In genomic region chr19:39917561-39918182, GRCh38 we compare ENCODE assay signal across 18 cellular contexts. TPM values are rescaled to one million over a fixed set of nuclear protein-coding genes. Genes with fewer than 3 reads are reported as not detected.
A peak's percentile ranks its signal among the peaks of the same experiment; 100 is the strongest.
DNase-seq lines count a peak whose midpoint lies in the region; ATAC-seq and TF ChIP-seq lines count a peak whose summit lies in the region.
"Had no signal": no experiment of that assay in that cellular context is flagged by ENCODE, and none has a peak within 500 bp of the region (broad histone marks: within the 10 kb centered on the region; RNA-seq: fewer than 3 reads in every experiment).

No MANE protein-coding gene starts in this region.

- H3K4me1 ChIP-seq in mucosa of rectum (ENCODE audit: control insufficient read depth in 2 of 2, insufficient read depth in 2 of 2, low read length in 2 of 2): peaks cover 16 to 29% of the 10 kb centered on the region in 2 donors

- TF ChIP-seq CTCF in type B pancreatic cell (conservative IDR thresholded peaks at IDR 0.05): no peak
- no peak for TF ChIP-seq CTCF in WERI-Rb-1 (IDR thresholded peaks at IDR 0.05; ENCODE audit: low read depth, low read length)

- H3K9me3 ChIP-seq in mucosa of rectum (ENCODE audit: control insufficient read depth in 2 of 2, low read length in 2 of 2): no peaks in the 10 kb centered on the region
- no peaks in the 10 kb centered on the region for H3K9me3 ChIP-seq in WERI-Rb-1 (ENCODE audit: severe bottlenecking)

- H3K27ac Mint-ChIP-seq in activated T-cell treated with anti-CD3 and anti-CD28 coated beads, Interleukin-2, amount 50 U/mL, for 24 hours: peak overlapping the region; percentile 34
- H3K27ac Mint-ChIP-seq in type B pancreatic cell: no peak overlapping the region
- H3K27ac Mint-ChIP-seq in naive thymus-derived CD8-positive, alpha-beta T cell: peak overlapping the region in 5 of 10 donors; percentile 34 to 90 (median 69)

- H3K27ac ChIP-seq in mucosa of rectum (ENCODE audit: low read depth in 2 of 2, low read length in 2 of 2): peak overlapping the region; percentile 72 to 76
- no peak overlapping the region for H3K27ac ChIP-seq in WERI-Rb-1
- H3K27ac ChIP-seq: GM23248 had no signal

- no peak overlapping the region for H3K4me3 Mint-ChIP-seq in activated T-cell treated with anti-CD3 and anti-CD28 coated beads, Interleukin-2, amount 50 U/mL, for 24 hours
- H3K4me3 Mint-ChIP-seq in type B pancreatic cell: no peak overlapping the region
- peak overlapping the region in 1 of 10 donors; percentile 16 for H3K4me3 Mint-ChIP-seq in naive thymus-derived CD8-positive, alpha-beta T cell
- H3K4me3 Mint-ChIP-seq: CD8-positive, alpha-beta memory T cell had no signal

- no peaks in the 10 kb centered on the region for H3K27me3 Mint-ChIP-seq in activated T-cell treated with anti-CD3 and anti-CD28 coated beads, Interleukin-2, amount 50 U/mL, for 24 hours
- no peaks in the 10 kb centered on the region for H3K27me3 Mint-ChIP-seq in type B pancreatic cell
- no peaks in the 10 kb centered on the region for H3K27me3 Mint-ChIP-seq in naive thymus-derived CD8-positive, alpha-beta T cell
- H3K27me3 Mint-ChIP-seq: CD8-positive, alpha-beta memory T cell had no signal

- H3K27me3 ChIP-seq in mucosa of rectum (ENCODE audit: control insufficient read depth in 2 of 2, insufficient read depth in 2 of 2, low read length in 2 of 2): no peaks in the 10 kb centered on the region
- H3K27me3 ChIP-seq in WERI-Rb-1 (ENCODE audit: insufficient read depth, low read depth, severe bottlenecking): no peaks in the 10 kb centered on the region

- no peak for DNase-seq in activated T-cell treated with anti-CD3 and anti-CD28 coated beads, Interleukin-2, amount 50 U/mL, for 24 hours
- DNase-seq in activated T-cell treated with anti-CD3 and anti-CD28 coated beads, Interleukin-2, amount 50 U/mL, for 1 hour: no peak
- peak; percentile 30 for DNase-seq in ecto neural progenitor cell (ENCODE audit: low spot score)
- DNase-seq in type B pancreatic cell (ENCODE audit: extremely low spot score, unreplicated experiment): peak; percentile 59
- DNase-seq in NCI-H146 treated with DMSO at 0.1 percent for 48 hours (lab: John Stamatoyannopoulos, UW; ENCODE audit: unreplicated experiment): no peak
- no peak for DNase-seq in WERI-Rb-1
- no peak for DNase-seq in naive thymus-derived CD8-positive, alpha-beta T cell
- DNase-seq: CD8-positive, alpha-beta memory T cell; DMS79; GM23248; NCI-H1417; NCI-H2029; NCI-H2171 treated with DMSO at 0.1 percent for 48 hours; NCI-H446 treated with DMSO at 0.1 percent for 48 hours; NCI-H748 treated with DMSO at 0.1 percent for 48 hours had no signal

- H3K36me3 ChIP-seq in mucosa of rectum (ENCODE audit: control insufficient read depth in 2 of 2, insufficient read depth in 2 of 2, low read length in 2 of 2) (peaks cover 20 to 27% of the 10 kb centered on the region in 2 donors), WERI-Rb-1 (no peaks in the 10 kb centered on the region)

- POLR2A ChIA-PET in naive thymus-derived CD8-positive, alpha-beta T cell (lab: Charles Lee): interaction anchor here (0.7 to 0.9 kb wide), 2 partner anchors 19 to 284 kb away, joined by 3 to 4 read pairs; no protein-coding TSS in a partner anchor

- H3K9ac ChIP-seq in mucosa of rectum (ENCODE audit: low read depth in 1 of 2, low read length in 2 of 2): no peak overlapping the region
- H3K9ac ChIP-seq: GM23248 had no signal

- peaks cover 3% of the 10 kb centered on the region for H3K4me1 Mint-ChIP-seq in activated T-cell treated with anti-CD3 and anti-CD28 coated beads, Interleukin-2, amount 50 U/mL, for 24 hours (ENCODE audit: low read depth)
- no peaks in the 10 kb centered on the region for H3K4me1 Mint-ChIP-seq in type B pancreatic cell (ENCODE audit: unreplicated experiment)
- H3K4me1 Mint-ChIP-seq in naive thymus-derived CD8-positive, alpha-beta T cell: peaks cover 7 to 36% (median 26%) of the 10 kb centered on the region in 4 donors

- no peak for ATAC-seq in naive thymus-derived CD8-positive, alpha-beta T cell

- no peaks in the 10 kb centered on the region for H3K9me3 Mint-ChIP-seq in activated T-cell treated with anti-CD3 and anti-CD28 coated beads, Interleukin-2, amount 50 U/mL, for 24 hours
- no peaks in the 10 kb centered on the region for H3K9me3 Mint-ChIP-seq in type B pancreatic cell
- no peaks in the 10 kb centered on the region for H3K9me3 Mint-ChIP-seq in naive thymus-derived CD8-positive, alpha-beta T cell

- H3K4me3 ChIP-seq in mucosa of rectum (ENCODE audit: low read length in 2 of 2): peak overlapping the region in 1 of 2 donors; percentile 11
- H3K4me3 ChIP-seq in WERI-Rb-1 (ENCODE audit: low read depth, low read length): no peak overlapping the region
- H3K4me3 ChIP-seq: GM23248, K562 had no signal

- peaks cover 6% of the 10 kb centered on the region for H3K36me3 Mint-ChIP-seq in activated T-cell treated with anti-CD3 and anti-CD28 coated beads, Interleukin-2, amount 50 U/mL, for 24 hours (ENCODE audit: low read depth)
- no peaks in the 10 kb centered on the region for H3K36me3 Mint-ChIP-seq in type B pancreatic cell
- H3K36me3 Mint-ChIP-seq in naive thymus-derived CD8-positive, alpha-beta T cell: peaks cover 6 to 77% (median 13%) of the 10 kb centered on the region in 3 donors

RNA-seq across cellular contexts. Expression of gene FCGBP, which starts 16.8 kb away (rescaled TPM):
- 7.8 and 10.0 TPM in 2 replicates for total RNA-seq in type B pancreatic cell (ENCODE audit: low replicate concordance)
- total RNA-seq in naive thymus-derived CD8-positive, alpha-beta T cell: 100 to 1,000 TPM; 223 to 230 TPM
- 10 to 100 TPM in 1 of 3 donors, 1 to 10 TPM in 2; 2.7 to 11.6 (median 3.1) TPM for polyA plus RNA-seq in naive thymus-derived CD8-positive, alpha-beta T cell
- total RNA-seq: A172, GM23248 had no signal
- polyA plus RNA-seq: GM23248 had no signal

RNA-seq across cellular contexts. Expression of gene PSMC4, which starts 53.3 kb away (rescaled TPM):
- 100 and 102 TPM in 2 replicates for total RNA-seq in type B pancreatic cell (ENCODE audit: low replicate concordance)
- total RNA-seq in naive thymus-derived CD8-positive, alpha-beta T cell: 10 to 100 TPM; 38.7 to 44.3 TPM
- 10 to 100 TPM; 71.3 to 80.4 (median 72.8) TPM for polyA plus RNA-seq in naive thymus-derived CD8-positive, alpha-beta T cell

Comparison
In these comparisons a context has a peak if more than half of its experiments do, and no peak if none do; other contexts are left out.
1. DNase-seq: peak in ecto neural progenitor cell (single experiment) and type B pancreatic cell (single experiment); none in activated T-cell treated with anti-CD3 and anti-CD28 coated beads, Interleukin-2, amount 50 U/mL, for 24 hours (single experiment), activated T-cell treated with anti-CD3 and anti-CD28 coated beads, Interleukin-2, amount 50 U/mL, for 1 hour (single experiment), NCI-H146 treated with DMSO at 0.1 percent for 48 hours (single experiment), WERI-Rb-1 (single experiment) and naive thymus-derived CD8-positive, alpha-beta T cell (0 of 10).
2. RNA of gene FCGBP, which starts 16.8 kb away (total RNA-seq): 223 to 230 TPM in naive thymus-derived CD8-positive, alpha-beta T cell; 7.8 to 10.0 TPM in type B pancreatic cell; every median in the first group is over 10 times any median in the second.